In genomic region chr7:55309040-55309991, GRCh38 we compare ENCODE assay signal across 8 cellular contexts.
A peak's percentile ranks its signal among the peaks of the same experiment; 100 is the strongest.
DNase-seq lines count a peak whose midpoint lies in the region; ATAC-seq and TF ChIP-seq lines count a peak whose summit lies in the region.

No MANE protein-coding gene starts in this region.

- peak overlapping the region; percentile 10; the same call in 1 of the 2 replicates for H3K4me3 ChIP-seq in OCI-LY3 (ENCODE audit: low read length)

- peak overlapping the region; percentile 18 for H3K4me2 ChIP-seq in OCI-LY3 (ENCODE audit: low read length)

- H3K36me3 ChIP-seq in OCI-LY3 (replicated peaks; ENCODE audit: low read depth, low read length): peaks cover 13% of the 10 kb centered on the region

- peak overlapping the region; percentile 61 for H3K27ac ChIP-seq in OCI-LY3 (ENCODE audit: low read length)

- H3K79me2 ChIP-seq in OCI-LY3 (ENCODE audit: low read length): no peaks in the 10 kb centered on the region

- peak overlapping the region; percentile 58 for H3K4me3 Mint-ChIP-seq in activated naive CD8-positive, alpha-beta T cell treated with anti-CD3 and anti-CD28 coated beads, Interleukin-2, amount 50 U/mL, for 24 hours

- H3K27me3 ChIP-seq in OCI-LY3 (ENCODE audit: low read depth, low read length): 0 out of 2 replicates have a peak, but pooled peaks cover 4% of the 10 kb centered on the region

- H3K9me3 ChIP-seq in OCI-LY3 (ENCODE audit: insufficient read depth, low read length): peaks cover 13% of the 10 kb centered on the region

- H3K27me3 Mint-ChIP-seq in activated naive CD8-positive, alpha-beta T cell treated with anti-CD3 and anti-CD28 coated beads, Interleukin-2, amount 50 U/mL, for 24 hours: peaks cover 12% of the 10 kb centered on the region

- no peak overlapping the region for H3K9ac ChIP-seq in OCI-LY3 (ENCODE audit: low read length)

- peak overlapping the region; percentile 88 for H2AFZ ChIP-seq in OCI-LY3 (ENCODE audit: low read depth, low read length)

- no peaks in the 10 kb centered on the region for H4K20me1 ChIP-seq in OCI-LY3 (ENCODE audit: insufficient read depth, low read length)

- in situ Hi-C loops in GM13976 (cut with MboI; ENCODE audit: low sequenced_read_pairs, unreplicated experiment): no loop called here

- peaks cover 43% of the 10 kb centered on the region for H3K4me1 Mint-ChIP-seq in activated naive CD8-positive, alpha-beta T cell treated with anti-CD3 and anti-CD28 coated beads, Interleukin-2, amount 50 U/mL, for 24 hours

- H3K27ac Mint-ChIP-seq in activated naive CD8-positive, alpha-beta T cell treated with anti-CD3 and anti-CD28 coated beads, Interleukin-2, amount 50 U/mL, for 24 hours: peak overlapping the region; percentile 90

- H3K36me3 Mint-ChIP-seq in activated naive CD8-positive, alpha-beta T cell treated with anti-CD3 and anti-CD28 coated beads, Interleukin-2, amount 50 U/mL, for 24 hours (ENCODE audit: low read depth): peaks cover 4% of the 10 kb centered on the region

- peak; percentile 92 for ATAC-seq in GM21825 (IDR thresholded peaks at IDR 0.05; ENCODE audit: unreplicated experiment)
- peak; percentile 90 for ATAC-seq in activated naive CD8-positive, alpha-beta T cell treated with anti-CD3 and anti-CD28 coated beads, Interleukin-2, amount 50 U/mL, for 24 hours

- H3K9me3 Mint-ChIP-seq in activated naive CD8-positive, alpha-beta T cell treated with anti-CD3 and anti-CD28 coated beads, Interleukin-2, amount 50 U/mL, for 24 hours: no peaks in the 10 kb centered on the region

- H3K4me1 ChIP-seq in OCI-LY3 (ENCODE audit: low read length): peaks cover 27% of the 10 kb centered on the region

- peak; percentile 67 for DNase-seq in GM13976 (ENCODE audit: low spot score)
- DNase-seq in activated naive CD8-positive, alpha-beta T cell treated with anti-CD3 and anti-CD28 coated beads, Interleukin-2, amount 50 U/mL, for 24 hours: peak; percentile 68
- peak; percentile 39 for DNase-seq in stimulated activated CD8-positive, alpha-beta memory T cell treated with anti-CD3 and anti-CD28 coated beads, Interleukin-7, amount 100 ng/mL, for 24 hours (ENCODE audit: low read depth)
- no peak for DNase-seq in HCEC 1CT
- DNase-seq in putamen (ENCODE audit: low spot score): no peak
- no peak for DNase-seq in hepatic stellate cell (ENCODE audit: low spot score)

- TF ChIP-seq CTCF in GM13976 (IDR thresholded peaks at IDR 0.05; ENCODE audit: borderline replicate concordance, control extremely low read depth, extremely low read depth, insufficient read depth, missing control alignments) (no peak), OCI-LY3 (IDR thresholded peaks at IDR 0.05; ENCODE audit: low read depth, low read length) (no peak)

Comparison
In these comparisons a context has a peak if more than half of its experiments do, and no peak if none do; other contexts are left out.
1. DNase-seq: peak in GM13976 (single experiment), activated naive CD8-positive, alpha-beta T cell treated with anti-CD3 and anti-CD28 coated beads, Interleukin-2, amount 50 U/mL, for 24 hours (single experiment) and stimulated activated CD8-positive, alpha-beta memory T cell treated with anti-CD3 and anti-CD28 coated beads, Interleukin-7, amount 100 ng/mL, for 24 hours (single experiment); none in HCEC 1CT (single experiment), putamen (single experiment) and hepatic stellate cell (single experiment).